21 cellular contexts compared by ENCODE assay signal in genomic region chr22:30167327-30167726, GRCh38.
"Had no signal": no experiment of that assay in that cellular context is flagged by ENCODE, and none has a peak within 500 bp of the region (broad histone marks: within the 10 kb centered on the region; RNA-seq: fewer than 3 reads in every experiment).

No MANE protein-coding gene starts in this region.

- H3K27me3 Mint-ChIP-seq: activated CD4-positive, alpha-beta memory T cell treated with anti-CD3 and anti-CD28 coated beads, Interleukin-2, amount 10 ng/mL, durations not matched to agents 7 days and 5 days; activated CD4-positive, alpha-beta T cell treated with anti-CD3 and anti-CD28 coated beads, Interleukin-2, amount 10 ng/mL, durations not matched to agents 24 days and 14 days had no signal

- DNase-seq: activated CD4-positive, alpha-beta memory T cell treated with anti-CD3 and anti-CD28 coated beads, Interleukin-2, amount 10 ng/mL, durations not matched to agents 7 days and 5 days; activated CD4-positive, alpha-beta T cell treated with anti-CD3 and anti-CD28 coated beads, Interleukin-2, amount 10 ng/mL, durations not matched to agents 24 days and 14 days; adrenal gland; central memory CD4-positive, alpha-beta T cell; dermis blood vessel endothelial cell; effector CD8-positive, alpha-beta T cell; glutamatergic neuron; immature natural killer cell; left lung; naive thymus-derived CD8-positive, alpha-beta T cell; ovary; SJCRH30; stimulated activated CD4-positive, alpha-beta T cell treated with anti-CD3 and anti-CD28 coated beads, Interleukin-2, amount 100 ng/mL, for 48 hours; stimulated activated CD8-positive, alpha-beta memory T cell treated with anti-CD3 and anti-CD28 coated beads, Interleukin-4, amount 100 ng/mL, for 48 hours; stimulated activated naive CD4-positive, alpha-beta T cell; substantia nigra; T1000; thyroid gland; upper lobe of right lung had no signal

- H3K9me3 Mint-ChIP-seq: activated CD4-positive, alpha-beta memory T cell treated with anti-CD3 and anti-CD28 coated beads, Interleukin-2, amount 10 ng/mL, durations not matched to agents 7 days and 5 days; immature natural killer cell; naive thymus-derived CD8-positive, alpha-beta T cell; WTC11 had no signal

- H3K27ac Mint-ChIP-seq: activated CD4-positive, alpha-beta memory T cell treated with anti-CD3 and anti-CD28 coated beads, Interleukin-2, amount 10 ng/mL, durations not matched to agents 7 days and 5 days; activated CD4-positive, alpha-beta T cell treated with anti-CD3 and anti-CD28 coated beads, Interleukin-2, amount 10 ng/mL, durations not matched to agents 24 days and 14 days; immature natural killer cell; mesothelial cell of epicardium; WTC11 had no signal

- H3K36me3 Mint-ChIP-seq: immature natural killer cell; mesothelial cell of epicardium; naive thymus-derived CD8-positive, alpha-beta T cell; WTC11 had no signal

- H3K4me1 Mint-ChIP-seq: immature natural killer cell, mesothelial cell of epicardium, WTC11 had no signal

- H3K4me3 Mint-ChIP-seq: activated CD4-positive, alpha-beta memory T cell treated with anti-CD3 and anti-CD28 coated beads, Interleukin-2, amount 10 ng/mL, durations not matched to agents 7 days and 5 days; activated CD4-positive, alpha-beta T cell treated with anti-CD3 and anti-CD28 coated beads, Interleukin-2, amount 10 ng/mL, durations not matched to agents 24 days and 14 days; immature natural killer cell; mesothelial cell of epicardium; naive thymus-derived CD8-positive, alpha-beta T cell; WTC11 had no signal

- ATAC-seq: left lung; naive thymus-derived CD8-positive, alpha-beta T cell; upper lobe of right lung; WTC11 had no signal
